Comparison of ENCODE assay signal across 16 cellular contexts in genomic region chr14:25007832-25008231, GRCh38. TPM values are rescaled to one million over a fixed set of nuclear protein-coding genes. Genes with fewer than 3 reads are reported as not detected.
DNase-seq lines count a peak whose midpoint lies in the region; ATAC-seq and TF ChIP-seq lines count a peak whose summit lies in the region.
"Had no signal": no experiment of that assay in that cellular context is flagged by ENCODE, and none has a peak within 500 bp of the region (broad histone marks: within the 10 kb centered on the region; RNA-seq: fewer than 3 reads in every experiment).

No MANE protein-coding gene starts in this region.

- peaks cover 4% of the 10 kb centered on the region for H3K9me3 Mint-ChIP-seq in progenitor cell of endocrine pancreas (ENCODE audit: low read depth)
- no peaks in the 10 kb centered on the region for H3K9me3 Mint-ChIP-seq in stimulated activated naive CD8-positive, alpha-beta T cell treated with anti-CD3 and anti-CD28 coated beads, Interleukin-15, amount 100 ng/mL, for 72 hours
- H3K9me3 Mint-ChIP-seq: immature natural killer cell, naive B cell had no signal

- peak; percentile 52 for DNase-seq in DMS53 (lab: John Stamatoyannopoulos, UW)
- DNase-seq in MG63, result peak; percentile 0
- DNase-seq in dorsolateral prefrontal cortex, result peak in 6 of 10 donors; percentile 30 to 62 (median 51)
- DNase-seq in progenitor cell of endocrine pancreas (ENCODE audit: low spot score, unreplicated experiment), result no peak
- DNase-seq in stimulated activated naive CD8-positive, alpha-beta T cell treated with anti-CD3 and anti-CD28 coated beads, Interleukin-15, amount 100 ng/mL, for 72 hours, result no peak
- DNase-seq in NCI-H146 treated with DMSO at 0.1 percent for 48 hours (lab: John Stamatoyannopoulos, UW; ENCODE audit: unreplicated experiment), result no peak
- no peak for DNase-seq in ureter (ENCODE audit: low spot score)
- DNase-seq: activated gamma-delta T cell treated with Interleukin-2 at 50 U/mL for 16 hours; CD4-positive, CD25-positive, alpha-beta regulatory T cell; immature natural killer cell; MV-4-11; naive B cell; NCI-H82; stimulated activated naive CD4-positive, alpha-beta T cell treated with Interleukin-2 at 50 U/mL for 16 hours had no signal

- H3K4me3 Mint-ChIP-seq in progenitor cell of endocrine pancreas (ENCODE audit: low read depth), result no peak overlapping the region
- no peak overlapping the region for H3K4me3 Mint-ChIP-seq in stimulated activated naive CD8-positive, alpha-beta T cell treated with anti-CD3 and anti-CD28 coated beads, Interleukin-15, amount 100 ng/mL, for 72 hours
- H3K4me3 Mint-ChIP-seq: CD4-positive, CD25-positive, alpha-beta regulatory T cell; immature natural killer cell; naive B cell had no signal

- H3K27ac Mint-ChIP-seq in progenitor cell of endocrine pancreas, result peak overlapping the region; percentile 2
- H3K27ac Mint-ChIP-seq in stimulated activated naive CD8-positive, alpha-beta T cell treated with anti-CD3 and anti-CD28 coated beads, Interleukin-15, amount 100 ng/mL, for 72 hours, result no peak overlapping the region
- H3K27ac Mint-ChIP-seq: immature natural killer cell, naive B cell had no signal

- H3K36me3 ChIP-seq in MG63, result no peaks in the 10 kb centered on the region
- H3K36me3 ChIP-seq: breast epithelium had no signal

- no peak for ATAC-seq in GM21360 (IDR thresholded peaks at IDR 0.05; ENCODE audit: unreplicated experiment)
- no peak for ATAC-seq in stimulated activated naive CD8-positive, alpha-beta T cell treated with anti-CD3 and anti-CD28 coated beads, Interleukin-15, amount 100 ng/mL, for 72 hours

- H3K36me3 Mint-ChIP-seq in progenitor cell of endocrine pancreas (ENCODE audit: insufficient read depth), result no peaks in the 10 kb centered on the region
- H3K36me3 Mint-ChIP-seq: CD4-positive, CD25-positive, alpha-beta regulatory T cell; immature natural killer cell; naive B cell had no signal

- no peak overlapping the region for H3K4me3 ChIP-seq in MG63
- no peak overlapping the region for H3K4me3 ChIP-seq in dorsolateral prefrontal cortex
- H3K4me3 ChIP-seq: breast epithelium had no signal

- H3K9me3 ChIP-seq in MG63, result no peaks in the 10 kb centered on the region
- H3K9me3 ChIP-seq: breast epithelium had no signal

- H3K27ac ChIP-seq in dorsolateral prefrontal cortex, result peak overlapping the region in 1 of 59 donors; percentile 3
- H3K27ac ChIP-seq: breast epithelium had no signal

- no peaks in the 10 kb centered on the region for H3K27me3 Mint-ChIP-seq in progenitor cell of endocrine pancreas
- H3K27me3 Mint-ChIP-seq in stimulated activated naive CD8-positive, alpha-beta T cell treated with anti-CD3 and anti-CD28 coated beads, Interleukin-15, amount 100 ng/mL, for 72 hours, result peaks cover 9% of the 10 kb centered on the region

- peaks cover 29% of the 10 kb centered on the region for H3K4me1 Mint-ChIP-seq in progenitor cell of endocrine pancreas (ENCODE audit: low read depth)
- no peaks in the 10 kb centered on the region for H3K4me1 Mint-ChIP-seq in stimulated activated naive CD8-positive, alpha-beta T cell treated with anti-CD3 and anti-CD28 coated beads, Interleukin-15, amount 100 ng/mL, for 72 hours
- H3K4me1 Mint-ChIP-seq: CD4-positive, CD25-positive, alpha-beta regulatory T cell; immature natural killer cell; naive B cell had no signal

- H3K27me3 ChIP-seq in MG63 (no peaks in the 10 kb centered on the region), dorsolateral prefrontal cortex (no peaks in the 10 kb centered on the region)
- H3K27me3 ChIP-seq: breast epithelium had no signal

- intact Hi-C loops in dorsolateral prefrontal cortex (cut with DNase I), result no loop called here

- no peak for TF ChIP-seq CTCF in dorsolateral prefrontal cortex (IDR thresholded peaks at IDR 0.05 in 54 of 56, conservative IDR thresholded peaks at IDR 0.05 in 2 of 56; ENCODE audit: low read depth in 1 of 56, partially characterized antibody in 56 of 56)
- TF ChIP-seq CTCF in progenitor cell of endocrine pancreas (IDR thresholded peaks at IDR 0.05; ENCODE audit: unreplicated experiment), result no peak

RNA-seq across cellular contexts. Expression of gene STXBP6, which starts 42.1 kb away (rescaled TPM):
- total RNA-seq in MG63 (2014; rRNA removed; shearing (Covaris generic); ENCODE audit: low replicate concordance), result 1.4 TPM in 1 of 2 replicates, not detected in the other
- total RNA-seq in dorsolateral prefrontal cortex (10 to 100 TPM; 22.3 to 73.1 (median 46.8) TPM), progenitor cell of endocrine pancreas (11.7 and 11.9 TPM in 2 replicates), ureter (10.0 TPM)
- total RNA-seq: CD4-positive, CD25-positive, alpha-beta regulatory T cell had no signal

Comparison
In these comparisons a context has a peak if more than half of its experiments do, and no peak if none do; other contexts are left out.
1. DNase-seq: peak in DMS53 (single experiment), MG63 (single experiment) and dorsolateral prefrontal cortex (6 of 10); none in progenitor cell of endocrine pancreas (single experiment), stimulated activated naive CD8-positive, alpha-beta T cell treated with anti-CD3 and anti-CD28 coated beads, Interleukin-15, amount 100 ng/mL, for 72 hours (0 of 2), NCI-H146 treated with DMSO at 0.1 percent for 48 hours (single experiment) and ureter (single experiment).